Comparison of ENCODE assay signal across 8 cellular contexts in genomic region chr15:90558182-90558581, GRCh38. TPM values are rescaled to one million over a fixed set of nuclear protein-coding genes. Genes with fewer than 3 reads are reported as not detected.
DNase-seq lines count a peak whose midpoint lies in the region; ATAC-seq and TF ChIP-seq lines count a peak whose summit lies in the region.

No MANE protein-coding gene starts in this region.

- peaks cover 0 to 28% (median 20%) of the 10 kb centered on the region in 3 donors for H3K36me3 Mint-ChIP-seq in CD8-positive, alpha-beta memory T cell

- no peaks in the 10 kb centered on the region for H3K9me3 Mint-ChIP-seq in CD8-positive, alpha-beta memory T cell

- H3K9me2 ChIP-seq in SK-N-SH: no peaks in the 10 kb centered on the region

- CTCF ChIA-PET in CD8-positive, alpha-beta memory T cell (lab: Charles Lee): no interaction called here
- CTCF ChIA-PET in SK-N-SH (lab: Yijun Ruan, JAX): interaction anchor here (1.0 to 1.4 kb wide), 2 partner anchors 45 to 238 kb away, joined by 3 read pairs; no protein-coding TSS in a partner anchor

- H2AFZ ChIP-seq in SK-N-SH (ENCODE audit: low read depth): no peak overlapping the region

- peak overlapping the region; percentile 53 for H3K4me2 ChIP-seq in SK-N-SH

- intact Hi-C loops in esophagus squamous epithelium (cut with DNase I) (no loop called here), ovary (cut with DNase I) (no loop called here)

- POLR2A ChIA-PET in CD8-positive, alpha-beta memory T cell (lab: Charles Lee): no interaction called here
- POLR2A ChIA-PET in SK-N-SH (lab: Yijun Ruan, JAX): interaction anchor here (0.6 to 1.8 kb wide), 2 partner anchors 60 to 80 kb away, joined by 4 to 5 read pairs; no protein-coding TSS in a partner anchor

- ATAC-seq in GM18909 (IDR thresholded peaks at IDR 0.05; ENCODE audit: poor library complexity, unreplicated experiment): no peak

- H3K9ac ChIP-seq in SK-N-SH: peak overlapping the region; percentile 58

- H3K27ac Mint-ChIP-seq in CD8-positive, alpha-beta memory T cell: peak overlapping the region in 5 of 8 donors; percentile 12 to 64 (median 24)

- TF ChIP-seq EP300 in SK-N-SH (IDR thresholded peaks at IDR 0.05; ENCODE audit: borderline replicate concordance in 1 of 2, low read depth in 1 of 2, low read length in 1 of 2) (0 out of 4 replicates have a peak, but pooled peaks of 1 of the 2 experiments have one; percentile 10), ovary (IDR thresholded peaks at IDR 0.05) (no peak)

- no peaks in the 10 kb centered on the region for H3K27me3 ChIP-seq in CD8-positive, alpha-beta memory T cell (ENCODE audit: insufficient read depth, low read length, poor library complexity, severe bottlenecking)
- H3K27me3 ChIP-seq in SK-N-SH (ENCODE audit: insufficient read depth) (no peaks in the 10 kb centered on the region), esophagus squamous epithelium (no peaks in the 10 kb centered on the region), ovary (no peaks in the 10 kb centered on the region)

- H3F3A ChIP-seq in SK-N-SH (replicated peaks; ENCODE audit: insufficient read depth): peaks cover 51% of the 10 kb centered on the region

- peaks cover 53 to 82% (median 75%) of the 10 kb centered on the region in 3 donors for H3K4me1 Mint-ChIP-seq in CD8-positive, alpha-beta memory T cell

- H3K4me3 ChIP-seq in CD8-positive, alpha-beta memory T cell (ENCODE audit: low read length): no peak overlapping the region
- peak overlapping the region in 1 of 2 experiments; percentile 10; a peak in 2 of 4 replicates for H3K4me3 ChIP-seq in SK-N-SH (ENCODE audit: low read depth in 2 of 2, low read length in 1 of 2)
- H3K4me3 ChIP-seq in esophagus squamous epithelium: no peak overlapping the region
- no peak overlapping the region for H3K4me3 ChIP-seq in ovary

- H3K4me3 Mint-ChIP-seq in CD8-positive, alpha-beta memory T cell: peak overlapping the region in 1 of 7 donors; percentile 11

- H3K27ac ChIP-seq in CD8-positive, alpha-beta memory T cell (ENCODE audit: low read depth, low read length): no peak overlapping the region
- peak overlapping the region; percentile 94 to 98 for H3K27ac ChIP-seq in SK-N-SH (ENCODE audit: low read depth in 2 of 2, low read length in 1 of 2)
- H3K27ac ChIP-seq in esophagus squamous epithelium: peak overlapping the region; percentile 29 to 86 (median 80)
- peak overlapping the region in 1 of 2 donors; percentile 81 for H3K27ac ChIP-seq in ovary

- H3K9me3 ChIP-seq in CD8-positive, alpha-beta memory T cell (ENCODE audit: low read length): no peaks in the 10 kb centered on the region
- H3K9me3 ChIP-seq in SK-N-SH (no peaks in the 10 kb centered on the region), esophagus squamous epithelium (no peaks in the 10 kb centered on the region), ovary (no peaks in the 10 kb centered on the region)

- H3K4me1 ChIP-seq in CD8-positive, alpha-beta memory T cell (ENCODE audit: insufficient read depth, low read length): peaks cover 62% of the 10 kb centered on the region
- peaks cover 46 to 60% of the 10 kb centered on the region in 2 experiments for H3K4me1 ChIP-seq in SK-N-SH (ENCODE audit: control insufficient read depth in 1 of 2, insufficient read depth in 2 of 2, low read depth in 1 of 2, low read length in 1 of 2)
- peaks cover 26 to 75% (median 56%) of the 10 kb centered on the region in 3 donors for H3K4me1 ChIP-seq in esophagus squamous epithelium
- H3K4me1 ChIP-seq in ovary (ENCODE audit: insufficient read depth): peaks cover 41% of the 10 kb centered on the region

- no peak for DNase-seq in CD8-positive, alpha-beta memory T cell
- DNase-seq in SK-N-SH (peak; percentile 28), esophagus squamous epithelium (lab: John Stamatoyannopoulos, UW) (no peak), ovary (peak in 3 of 5 donors; percentile 39 to 49 (median 41)), DMS79 treated with DMSO at 0.1 percent for 48 hours (lab: John Stamatoyannopoulos, UW) (no peak), NK-92 (lab: John Stamatoyannopoulos, UW; ENCODE audit: unreplicated experiment) (no peak), dermis blood vessel endothelial cell (no peak)

- 15% methylated on average over 4 of the region's 4 CpGs for WGBS in SK-N-SH (ENCODE audit: low lambda C conversion rate)
- 31 to 41% methylated on average over 4 of the region's 4 CpGs for WGBS in esophagus squamous epithelium, 2 donors
- 3 to 10% (median 6%) methylated on average over 4 of the region's 4 CpGs for WGBS in ovary, 3 donors

- peaks cover 72% of the 10 kb centered on the region for H3K79me2 ChIP-seq in SK-N-SH (ENCODE audit: insufficient read depth)

- TF ChIP-seq CTCF in SK-N-SH (IDR thresholded peaks at IDR 0.05): no peak
- no peak for TF ChIP-seq CTCF in esophagus squamous epithelium (IDR thresholded peaks at IDR 0.05)
- TF ChIP-seq CTCF in ovary (IDR thresholded peaks at IDR 0.05): no peak

- TF ChIP-seq POLR2A in esophagus squamous epithelium (IDR thresholded peaks at IDR 0.05) (no peak), ovary (IDR thresholded peaks at IDR 0.05) (no peak)

- TF ChIP-seq RAD21 in SK-N-SH (IDR thresholded peaks at IDR 0.05; ENCODE audit: low read length): no peak

- peaks cover 0 to 1% of the 10 kb centered on the region in 2 donors for H3K27me3 Mint-ChIP-seq in CD8-positive, alpha-beta memory T cell

- no peaks in the 10 kb centered on the region for H3K36me3 ChIP-seq in CD8-positive, alpha-beta memory T cell (ENCODE audit: insufficient read depth, low read length)
- peaks cover 0 to 6% of the 10 kb centered on the region in 2 experiments for H3K36me3 ChIP-seq in SK-N-SH (replicated peaks in 1 of 2; ENCODE audit: control insufficient read depth in 1 of 2, insufficient read depth in 2 of 2, low read length in 1 of 2)
- no peaks in the 10 kb centered on the region for H3K36me3 ChIP-seq in esophagus squamous epithelium
- no peaks in the 10 kb centered on the region for H3K36me3 ChIP-seq in ovary

- no peaks in the 10 kb centered on the region for H4K20me1 ChIP-seq in SK-N-SH (ENCODE audit: insufficient read depth)

TF ChIP-seq in SK-N-SH, 30 proteins besides CTCF, POLR2A, EP300 and RAD21 (continues in another document):
- no peak for TF ChIP-seq TCF12 (IDR thresholded peaks at IDR 0.05)
- no peak for TF ChIP-seq USF2 (IDR thresholded peaks at IDR 0.05; ENCODE audit: borderline replicate concordance, low read depth, low read length)
- TF ChIP-seq MEF2A (IDR thresholded peaks at IDR 0.05; ENCODE audit: borderline replicate concordance, low read depth): no peak
- no peak for TF ChIP-seq FOXM1 (IDR thresholded peaks at IDR 0.05; ENCODE audit: low read depth)
- TF ChIP-seq FOSL2 (IDR thresholded peaks at IDR 0.05; ENCODE audit: borderline replicate concordance, low read depth): no peak
- TF ChIP-seq EZH2phosphoT487 (IDR thresholded peaks at IDR 0.05; ENCODE audit: borderline replicate concordance, low read depth): no peak
- no peak for TF ChIP-seq USF1 (IDR thresholded peaks at IDR 0.05; ENCODE audit: borderline replicate concordance, low read depth)
- no peak for TF ChIP-seq REST (IDR thresholded peaks at IDR 0.05; ENCODE audit: low read depth, low read length)
- TF ChIP-seq NFIC (IDR thresholded peaks at IDR 0.05; ENCODE audit: borderline replicate concordance): no peak
- TF ChIP-seq GATA2 (CRISPR knock-in tag; IDR thresholded peaks at IDR 0.05): no peak

RNA-seq across cellular contexts. Expression of gene CRTC3, which starts 28.5 kb away (rescaled TPM):
- total RNA-seq in CD8-positive, alpha-beta memory T cell: 10 to 100 TPM; 25.5 to 26.7 TPM
- 34.2 TPM for polyA plus RNA-seq in CD8-positive, alpha-beta memory T cell
- polyA plus RNA-seq in SK-N-SH (2012; rRNA removed): 16.7 TPM in 2 replicates
- polyA plus RNA-seq in SK-N-SH (2012; cell fraction: cytosol; rRNA removed): 9.5 and 12.3 TPM in 2 replicates
- 31.4 and 40.2 TPM in 2 replicates for polyA plus RNA-seq in SK-N-SH (2012; cell fraction: nucleus; rRNA removed)
- total RNA-seq in esophagus squamous epithelium: 10 to 100 TPM; 10.0 to 33.0 (median 13.3) TPM
- 100 to 1,000 TPM in 1 of 7 donors, 10 to 100 TPM in 6; 36.9 to 106 (median 85.4) TPM for total RNA-seq in ovary
- polyA plus RNA-seq in ovary: 10 to 100 TPM; 43.4 to 86.7 TPM
- 11.1 and 13.4 TPM in 2 replicates for total RNA-seq in dermis blood vessel endothelial cell

Comparison
In these comparisons a context has a peak if more than half of its experiments do, and no peak if none do; other contexts are left out.
1. DNase-seq: peak in SK-N-SH (single experiment) and ovary (3 of 5); none in CD8-positive, alpha-beta memory T cell (0 of 5), esophagus squamous epithelium (single experiment), DMS79 treated with DMSO at 0.1 percent for 48 hours (single experiment), NK-92 (single experiment) and dermis blood vessel endothelial cell (single experiment).